24 cellular contexts compared by ENCODE assay signal in the genomic region with DNA sequence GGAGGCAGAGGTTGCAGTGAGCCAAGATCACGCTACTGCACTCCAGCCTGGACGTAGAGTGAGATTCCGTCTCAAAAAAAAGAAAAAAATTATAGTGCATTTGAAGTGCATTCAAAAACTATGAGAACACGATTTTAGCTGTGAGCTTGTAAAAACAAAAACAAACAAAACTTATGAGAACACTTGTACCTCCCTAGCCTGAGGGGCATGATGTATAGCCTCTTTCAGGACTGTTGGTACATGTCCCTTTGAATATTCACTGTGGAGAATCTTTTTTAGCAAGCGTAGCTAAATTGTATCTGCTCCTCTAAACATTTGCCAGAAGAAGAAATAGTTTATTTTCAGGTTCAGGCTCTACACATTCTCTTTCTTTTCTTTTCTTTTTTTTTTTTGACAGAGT. TPM values are rescaled to one million over a fixed set of nuclear protein-coding genes. Genes with fewer than 3 reads are reported as not detected.
DNase-seq lines count a peak whose midpoint lies in the region; ATAC-seq and TF ChIP-seq lines count a peak whose summit lies in the region.
"Had no signal": no experiment of that assay in that cellular context is flagged by ENCODE, and none has a peak within 500 bp of the region (broad histone marks: within the 10 kb centered on the region; RNA-seq: fewer than 3 reads in every experiment).

No MANE protein-coding gene starts in this region.

- H3K36me3 ChIP-seq in HEK293 (ENCODE audit: control insufficient read depth in 2 of 2, insufficient read depth in 1 of 2, low read length in 2 of 2) = no peaks in the 10 kb centered on the region
- H3K36me3 ChIP-seq in esophagus squamous epithelium = no peaks in the 10 kb centered on the region
- H3K36me3 ChIP-seq: BLaER1, Peyer's patch, SJCRH30 had no signal

- no peak for TF ChIP-seq CTCF in HEK293 (tag by site-specific recombination; IDR thresholded peaks at IDR 0.05)
- TF ChIP-seq CTCF in VCaP (conservative IDR thresholded peaks at IDR 0.05) = no peak
- no peak for TF ChIP-seq CTCF in esophagus squamous epithelium (IDR thresholded peaks at IDR 0.05)

- WGBS in esophagus squamous epithelium, 2 donors = 29 to 44% methylated on average over 5 of the region's 5 CpGs

- no peak for TF ChIP-seq POLR2A in esophagus squamous epithelium (IDR thresholded peaks at IDR 0.05)

- H3K27me3 ChIP-seq in esophagus squamous epithelium = no peaks in the 10 kb centered on the region
- H3K27me3 ChIP-seq: Peyer's patch, SJCRH30 had no signal

- no peak for ATAC-seq in GM19351 (IDR thresholded peaks at IDR 0.05; ENCODE audit: unreplicated experiment)
- ATAC-seq in HG02610 (IDR thresholded peaks at IDR 0.05; ENCODE audit: unreplicated experiment) = no peak
- ATAC-seq: CD8-positive, alpha-beta T cell had no signal

- H3K4me3 ChIP-seq in HEK293 (ENCODE audit: low read depth, low read length) (no peak overlapping the region), esophagus squamous epithelium (no peak overlapping the region)
- H3K4me3 ChIP-seq: BLaER1, Peyer's patch, SJCRH30 had no signal

- H3K9me3 ChIP-seq in HEK293 (ENCODE audit: control insufficient read depth, insufficient read depth, low read depth, low read length) = no peaks in the 10 kb centered on the region
- H3K9me3 ChIP-seq in esophagus squamous epithelium = no peaks in the 10 kb centered on the region
- H3K9me3 ChIP-seq: BLaER1, Peyer's patch, SJCRH30 had no signal

- H3K4me1 ChIP-seq in HEK293 (ENCODE audit: control insufficient read depth, insufficient read depth, low read length) = no peaks in the 10 kb centered on the region
- H3K4me1 ChIP-seq in esophagus squamous epithelium = peaks cover 5 to 63% (median 16%) of the 10 kb centered on the region in 3 donors
- H3K4me1 ChIP-seq: SJCRH30 had no signal

- DNase-seq in esophagus squamous epithelium (lab: John Stamatoyannopoulos, UW) = no peak
- no peak for DNase-seq in NCI-H2171 treated with DMSO at 0.1 percent for 48 hours (lab: John Stamatoyannopoulos, UW)
- no peak for DNase-seq in occipital lobe (lab: John Stamatoyannopoulos, UW)
- DNase-seq: ACHN; Calu3; CD8-positive, alpha-beta T cell; DMS153; GF-D8; IMR-90; MM.1S; NCI-H1092 treated with DMSO at 0.1 percent for 48 hours; NCI-H1436 treated with DMSO at 0.1 percent for 48 hours; NCI-H1930; NCI-H226; NCI-H524; NCI-H774; Peyer's patch; SJCRH30 had no signal

- POLR2A ChIA-PET in HEK293 (lab: Yijun Ruan, JAX) = interaction anchor here (0.5 to 1.3 kb wide), 2 partner anchors 10 to 22 kb away, joined by 5 to 6 read pairs; a partner anchor contains a TSS

- CTCF ChIA-PET in HEK293 (lab: Yijun Ruan, JAX) = interaction anchor here (1.1 to 1.5 kb wide), 2 partner anchors 9 to 160 kb away, joined by 3 read pairs; no protein-coding TSS in a partner anchor

- H3K27ac ChIP-seq in HEK293 (ENCODE audit: extremely low read depth, low read depth, low read length) = no peak overlapping the region
- peak overlapping the region; percentile 69 for H3K27ac ChIP-seq in VCaP
- H3K27ac ChIP-seq in esophagus squamous epithelium = peak overlapping the region in 3 of 4 donors; percentile 51 to 80 (median 77)
- H3K27ac ChIP-seq: BLaER1, KMS-11, Peyer's patch, SJCRH30 had no signal

- intact Hi-C loops in esophagus squamous epithelium (cut with DNase I) = no loop called here

TF ChIP-seq in HEK293, 187 proteins besides CTCF, POLR2A, EP300 and RAD21:
- TF ChIP-seq ZNF140 (tag by site-specific recombination; IDR thresholded peaks at IDR 0.05) (no peak), WT1 (tag by site-specific recombination; IDR thresholded peaks at IDR 0.05) (peak; percentile 95), FEZF1 (tag by site-specific recombination; IDR thresholded peaks at IDR 0.05) (0 out of 2 replicates have a peak, but pooled peaks have one; percentile 11), SP7 (tag by site-specific recombination; IDR thresholded peaks at IDR 0.05) (0 out of 2 replicates have a peak, but pooled peaks have one; percentile 26), GLIS1 (tag by site-specific recombination; IDR thresholded peaks at IDR 0.05) (no peak)

RNA-seq across cellular contexts. Expression of a gene that starts 9.5 kb away (rescaled TPM):
- total RNA-seq in esophagus squamous epithelium (10 to 100 TPM; 50.2 to 93.3 (median 67.8) TPM), occipital lobe (67.5 TPM)

RNA-seq across cellular contexts. Expression of a gene that starts 59.6 kb away (rescaled TPM):
- 10 to 100 TPM; 25.2 to 34.3 (median 31.5) TPM for total RNA-seq in esophagus squamous epithelium
- total RNA-seq in occipital lobe = 56.9 TPM
